In genomic region chr9:136443687-136444086, GRCh38 we compare ENCODE assay signal across 19 cellular contexts.
"Had no signal": no experiment of that assay in that cellular context is flagged by ENCODE, and none has a peak within 500 bp of the region (broad histone marks: within the 10 kb centered on the region; RNA-seq: fewer than 3 reads in every experiment).

No MANE protein-coding gene starts in this region.

- ATAC-seq: SK-N-SH treated with all-trans-retinoic acid at 6 μM for 48 hours had no signal

- H3K9me3 ChIP-seq: SJCRH30 had no signal

- H3K27me3 ChIP-seq: SJCRH30 had no signal

- DNase-seq: KBM-7, MV-4-11, NCI-H1048, NCI-H1105, NCI-H1417, NCI-H1436 treated with DMSO at 0.1 percent for 48 hours, NCI-H1694, NCI-H187 treated with DMSO at 0.1 percent for 48 hours, NCI-H2029 treated with DMSO at 0.1 percent for 48 hours, NCI-H2171 treated with DMSO at 0.1 percent for 48 hours, NCI-H345, NCI-H524, NCI-H526 treated with DMSO at 0.1 percent for 48 hours, NCI-H748 treated with DMSO at 0.1 percent for 48 hours, RPMI8226, SHP77, SJCRH30 had no signal

- H3K27ac ChIP-seq: HL-60, SJCRH30 had no signal

- H3K4me3 ChIP-seq: SJCRH30 had no signal
